ENCODE assay signal across 13 cellular contexts in the genomic region with DNA sequence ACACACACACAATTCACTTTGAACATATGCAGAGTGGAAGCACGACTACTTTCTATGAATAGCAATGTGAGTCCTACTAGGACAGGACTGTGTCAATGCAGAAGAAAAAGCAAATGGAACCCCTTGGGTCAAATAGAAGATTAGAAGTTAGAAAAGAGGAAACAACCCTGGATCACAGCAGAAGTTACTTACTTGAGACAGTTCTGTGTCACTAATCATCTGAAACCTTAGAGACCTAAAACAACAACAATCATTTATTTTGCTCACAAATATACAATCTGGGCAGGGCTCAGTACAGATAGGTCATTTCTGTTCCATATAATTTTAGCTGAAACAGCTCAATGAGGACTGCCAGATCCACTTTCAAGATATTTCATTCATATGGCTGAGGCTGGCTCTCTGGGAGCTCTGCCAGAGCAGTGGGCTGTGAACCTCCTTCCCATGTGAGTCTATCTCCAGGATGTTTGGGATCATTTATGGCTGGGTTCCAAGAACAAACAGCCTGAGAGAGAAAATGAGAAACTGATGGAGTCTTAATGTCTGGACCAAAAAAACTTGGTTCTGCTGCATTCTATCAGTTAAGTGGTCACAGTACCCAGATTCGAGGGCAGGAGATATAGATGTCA. TPM values are rescaled to one million over a fixed set of nuclear protein-coding genes. Genes with fewer than 3 reads are reported as not detected.
A peak's percentile ranks its signal among the peaks of the same experiment; 100 is the strongest.
DNase-seq lines count a peak whose midpoint lies in the region; ATAC-seq and TF ChIP-seq lines count a peak whose summit lies in the region.
"Had no signal": no experiment of that assay in that cellular context is flagged by ENCODE, and none has a peak within 500 bp of the region (broad histone marks: within the 10 kb centered on the region; RNA-seq: fewer than 3 reads in every experiment).

No MANE protein-coding gene starts in this region.

- no peaks in the 10 kb centered on the region for H4K20me1 ChIP-seq in OCI-LY3 (ENCODE audit: insufficient read depth, low read length)

- peak; percentile 57 for ATAC-seq in HG02938 (IDR thresholded peaks at IDR 0.05; ENCODE audit: unreplicated experiment)
- ATAC-seq in HG02610 (IDR thresholded peaks at IDR 0.05; ENCODE audit: unreplicated experiment), result no peak
- no peak for ATAC-seq in HG03469 (IDR thresholded peaks at IDR 0.05; ENCODE audit: unreplicated experiment)

- H3K36me3 ChIP-seq in A673 (ENCODE audit: insufficient read depth, low read length, poor library complexity, severe bottlenecking), result no peaks in the 10 kb centered on the region
- peaks cover 12% of the 10 kb centered on the region for H3K36me3 ChIP-seq in OCI-LY3 (replicated peaks; ENCODE audit: low read depth, low read length)

- POLR2A ChIA-PET in A673 (lab: Charles Lee; ENCODE audit: low non-redundant PET), result no interaction called here

- H3K27me3 ChIP-seq in A673 (replicated peaks; ENCODE audit: insufficient read depth, low read depth, low read length, poor library complexity), result no peaks in the 10 kb centered on the region
- H3K27me3 ChIP-seq in OCI-LY3 (ENCODE audit: low read depth, low read length), result no peaks in the 10 kb centered on the region

- CTCF ChIA-PET in A673 (lab: Charles Lee), result no interaction called here

- H3K4me1 ChIP-seq in A673 (ENCODE audit: insufficient read depth, low read length, poor library complexity, severe bottlenecking) (no peaks in the 10 kb centered on the region), OCI-LY3 (ENCODE audit: low read length) (peaks cover 46% of the 10 kb centered on the region)

- H2AFZ ChIP-seq in OCI-LY3 (ENCODE audit: low read depth, low read length), result no peak overlapping the region

- H3K27ac ChIP-seq in A673 (ENCODE audit: low read depth, low read length, poor library complexity, severe bottlenecking) (no peak overlapping the region), OCI-LY3 (ENCODE audit: low read length) (no peak overlapping the region), caudate nucleus (ENCODE audit: low read depth, low read length) (no peak overlapping the region)

- peak overlapping the region; percentile 4; the same call in 1 of the 2 replicates for H3K4me2 ChIP-seq in OCI-LY3 (ENCODE audit: low read length)

- intact Hi-C loops in A673 (cut with micrococcal nuclease; ENCODE audit: unreplicated experiment), result no loop called here

- H3K9ac ChIP-seq in OCI-LY3 (ENCODE audit: low read length), result no peak overlapping the region

- H3K9me3 ChIP-seq in A673 (ENCODE audit: low read depth, low read length, poor library complexity, severe bottlenecking), result peaks cover 4% of the 10 kb centered on the region
- H3K9me3 ChIP-seq in OCI-LY3 (ENCODE audit: insufficient read depth, low read length), result peaks cover 6% of the 10 kb centered on the region; the same call in 1 of the 2 replicates

- H3K79me2 ChIP-seq in OCI-LY3 (ENCODE audit: low read length), result no peaks in the 10 kb centered on the region

- no peak for TF ChIP-seq CTCF in A673 (conservative IDR thresholded peaks at IDR 0.05; ENCODE audit: low read depth, low read length)
- no peak for TF ChIP-seq CTCF in OCI-LY3 (IDR thresholded peaks at IDR 0.05; ENCODE audit: low read depth, low read length)
- no peak for TF ChIP-seq CTCF in fibroblast of the aortic adventitia (IDR thresholded peaks at IDR 0.05; ENCODE audit: insufficient read depth, low read length)

- BruUV-seq in A673 (replicated peaks; lab: Mats Ljungman, UMichigan), result no TSS peak

- DNase-seq in A673 (ENCODE audit: low spot score) (peak; percentile 19), fibroblast of the aortic adventitia (ENCODE audit: low read depth) (peak; percentile 67), caudate nucleus (lab: John Stamatoyannopoulos, UW) (no peak), cerebellum (ENCODE audit: low spot score) (no peak)
- DNase-seq: activated CD4-positive, alpha-beta T cell treated with anti-CD3 and anti-CD28 coated beads, Interleukin-2, amount 10 ng/mL, durations not matched to agents 24 days and 14 days; AML-193; mesendoderm; NCI-H510A; stimulated activated CD4-positive, alpha-beta T cell treated with anti-CD3 and anti-CD28 coated beads, Interleukin-4, amount 100 ng/mL, for 4 hours had no signal

- H3K4me3 ChIP-seq in A673 (ENCODE audit: low read depth, low read length, poor library complexity, severe bottlenecking) (no peak overlapping the region), OCI-LY3 (ENCODE audit: low read length) (no peak overlapping the region), fibroblast of the aortic adventitia (ENCODE audit: low read depth, low read length) (no peak overlapping the region)

RNA-seq across cellular contexts. Expression of gene IL10, which starts 42.5 kb away (rescaled TPM):
- not detected in 2 replicates for total RNA-seq in A673 (2021)
- total RNA-seq in fibroblast of the aortic adventitia (ENCODE audit: low replicate concordance), result not detected in 2 replicates
- total RNA-seq in cerebellum, result 0.18 TPM

RNA-seq across cellular contexts. Expression of gene IL19, which starts 44.3 kb away (rescaled TPM):
- total RNA-seq in A673 (2021) (not detected in 2 replicates), fibroblast of the aortic adventitia (ENCODE audit: low replicate concordance) (0.41 TPM in 1 of 2 replicates, not detected in the other), cerebellum (not detected)
- total RNA-seq: activated CD4-positive, alpha-beta T cell treated with anti-CD3 and anti-CD28 coated beads, Interleukin-2, amount 10 ng/mL, durations not matched to agents 24 days and 14 days had no signal

RNA-seq across cellular contexts. Expression of gene IL20, which starts 50.6 kb away (rescaled TPM):
- total RNA-seq in A673 (2021) (not detected in 2 replicates), fibroblast of the aortic adventitia (ENCODE audit: low replicate concordance) (not detected in 2 replicates), cerebellum (not detected)
- total RNA-seq: activated CD4-positive, alpha-beta T cell treated with anti-CD3 and anti-CD28 coated beads, Interleukin-2, amount 10 ng/mL, durations not matched to agents 24 days and 14 days had no signal

Comparison
In these comparisons a context has a peak if more than half of its experiments do, and no peak if none do; other contexts are left out.
1. DNase-seq: peak in A673 (single experiment) and fibroblast of the aortic adventitia (single experiment); none in caudate nucleus (0 of 61) and cerebellum (single experiment).